Comparison of ENCODE assay signal across 25 cellular contexts in the genomic region with DNA sequence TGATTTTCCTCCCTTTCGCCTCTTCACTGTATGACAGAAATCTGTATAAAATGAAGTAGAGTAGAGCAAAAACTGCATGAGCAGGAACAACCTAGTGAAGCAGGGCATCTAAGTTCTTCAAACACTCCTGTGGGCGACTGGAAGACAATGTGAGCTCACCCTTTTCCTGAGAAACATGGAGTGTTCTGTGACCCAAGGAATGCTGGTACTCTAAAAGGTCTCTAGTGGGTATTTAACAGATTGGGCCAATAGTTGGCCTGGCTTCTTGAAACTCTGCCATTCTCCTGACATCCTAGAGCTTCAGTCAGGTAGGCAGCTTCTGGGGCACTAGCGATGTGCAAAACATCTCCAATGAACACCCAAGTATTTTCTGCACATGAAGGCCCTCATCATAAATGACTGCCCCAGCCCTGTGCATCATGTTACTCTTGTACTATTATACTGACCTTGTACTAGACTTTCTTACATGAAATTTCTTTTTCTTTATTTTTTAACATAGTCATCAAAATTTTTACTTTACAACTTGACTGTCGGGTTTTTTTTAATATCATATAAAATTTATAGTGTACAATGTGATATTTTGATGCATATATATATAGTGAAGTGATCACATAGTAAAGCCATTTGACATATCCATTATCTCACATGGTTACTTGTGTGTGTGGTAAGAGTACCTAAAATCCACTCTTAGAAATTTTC.
"Had no signal": no experiment of that assay in that cellular context is flagged by ENCODE, and none has a peak within 500 bp of the region (broad histone marks: within the 10 kb centered on the region; RNA-seq: fewer than 3 reads in every experiment).

No MANE protein-coding gene starts in this region.

- H3K9me3 ChIP-seq: breast epithelium, SJCRH30, SK-N-SH had no signal

- H3K36me3 ChIP-seq: breast epithelium, SJCRH30, WERI-Rb-1 had no signal

- DNase-seq: activated CD4-positive, alpha-beta T cell treated with anti-CD3 and anti-CD28 coated beads for 4 hours; activated CD8-positive, alpha-beta T cell treated with anti-CD3 and anti-CD28 coated beads for 36 hours; activated effector memory CD4-positive, alpha-beta T cell treated with Interleukin-2 at 50 U/mL for 16 hours; activated naive CD4-positive, alpha-beta T cell; activated T-cell treated with anti-CD3 and anti-CD28 coated beads, Interleukin-2, amount 50 U/mL, for 24 hours; aorta; NCI-H1417 treated with DMSO at 0.1 percent for 48 hours; NCI-H1694; NCI-H2029; NCI-H2107; NCI-H345; NCI-H510A; NCI-H526 treated with DMSO at 0.1 percent for 48 hours; NK-92 treated with Interleukin-12 subunit alpha and Interleukin-12 subunit beta, amount 100 ng/mL, for 24 hours; OCI-M1; RPMI8226; SJCRH30; SK-N-SH; T-helper 1 cell; WERI-Rb-1 had no signal

- H3K27me3 ChIP-seq: breast epithelium, SJCRH30 had no signal

- H3K4me1 ChIP-seq: breast epithelium had no signal

- ATAC-seq: activated CD4-positive, CD25-positive, alpha-beta regulatory T cell treated with anti-CD3 and anti-CD28 coated beads, Interleukin-2, amount 50 U/mL, for 24 hours; activated CD8-positive, alpha-beta T cell treated with anti-CD3 and anti-CD28 coated beads for 36 hours; Panc1; Right ventricle myocardium inferior had no signal

- H3K4me3 ChIP-seq: breast epithelium, SJCRH30 had no signal

- H3K27ac ChIP-seq: breast epithelium, KMS-11, SJCRH30, WERI-Rb-1 had no signal
